Comparison of ENCODE assay signal across 25 cellular contexts in the genomic region with DNA sequence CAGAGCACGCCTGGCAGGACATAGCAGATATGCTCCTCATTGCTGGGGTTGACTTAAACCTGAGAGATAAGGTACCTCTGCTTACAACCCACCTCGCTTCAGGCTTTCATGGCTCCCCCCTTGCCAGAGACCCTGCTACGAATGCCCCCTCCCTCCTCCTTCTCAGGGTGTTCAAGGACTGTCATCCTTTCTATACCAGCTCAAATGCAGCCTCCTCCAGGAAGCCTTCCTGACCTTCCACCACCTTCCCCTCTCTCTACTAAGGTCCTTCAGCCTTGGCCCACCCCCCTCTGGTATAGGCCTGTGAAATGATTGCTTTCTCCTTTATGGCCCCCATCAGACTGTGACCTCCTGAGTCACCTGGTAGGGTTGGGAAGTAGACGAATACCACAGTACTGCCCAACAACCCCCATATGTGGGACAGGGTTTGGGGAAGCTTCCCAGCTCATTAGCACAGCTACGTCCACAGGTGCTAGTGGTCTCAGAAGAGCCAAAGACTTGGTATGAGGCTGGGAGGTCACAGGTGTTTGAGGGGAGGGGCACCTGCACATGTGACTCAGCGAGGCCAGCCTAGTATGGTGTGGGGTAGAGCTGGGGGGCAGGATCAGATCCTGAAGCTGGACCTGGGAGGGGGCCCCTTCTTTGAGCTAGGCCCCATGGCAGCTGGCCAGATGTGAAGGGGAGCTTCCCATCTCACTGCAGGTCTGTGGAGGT.
"Had no signal": no experiment of that assay in that cellular context is flagged by ENCODE, and none has a peak within 500 bp of the region (broad histone marks: within the 10 kb centered on the region; RNA-seq: fewer than 3 reads in every experiment).

No MANE protein-coding gene starts in this region.

- DNase-seq: activated CD4-positive, alpha-beta T cell treated with anti-CD3 and anti-CD28 coated beads, Interleukin-2, amount 50 U/mL, for 1 hour; activated CD4-positive, CD25-positive, alpha-beta regulatory T cell treated with anti-CD3 and anti-CD28 coated beads, Interleukin-2, amount 50 U/mL, for 72 hours; activated CD8-positive, alpha-beta memory T cell treated with anti-CD3 and anti-CD28 coated beads, Interleukin-2, amount 10 ng/mL, durations not matched to agents 7 days and 5 days; activated CD8-positive, alpha-beta T cell treated with anti-CD3 and anti-CD28 coated beads for 36 hours; activated naive CD4-positive, alpha-beta T cell treated with Interleukin-2 at 50 U/mL for 16 hours; activated T-cell treated with anti-CD3 and anti-CD28 coated beads for 4 hours; activated T-cell treated with anti-CD3 and anti-CD28 coated beads, Interleukin-2, amount 50 U/mL, for 72 hours; amygdala; central memory CD4-positive, alpha-beta T cell; dermis blood vessel endothelial cell; effector CD4-positive, alpha-beta T cell; gastrocnemius medialis; glutamatergic neuron; kidney; left colon; natural killer cell; occipital lobe; stimulated activated naive CD4-positive, alpha-beta T cell treated with Interleukin-2 at 50 U/mL for 16 hours; T-helper 2 cell; upper lobe of left lung had no signal

- H3K4me1 ChIP-seq: breast epithelium, gastrocnemius medialis, neural progenitor cell, right atrium auricular region, upper lobe of left lung had no signal

- H3K27ac Mint-ChIP-seq: activated CD8-positive, alpha-beta memory T cell treated with anti-CD3 and anti-CD28 coated beads, Interleukin-2, amount 10 ng/mL, durations not matched to agents 7 days and 5 days; activated CD8-positive, alpha-beta T cell treated with anti-CD3 and anti-CD28 coated beads for 36 hours; activated T-cell treated with anti-CD3 and anti-CD28 coated beads, Interleukin-2, amount 50 U/mL, for 72 hours; memory B cell; natural killer cell; neural progenitor cell had no signal

- H3K9me3 Mint-ChIP-seq: activated CD8-positive, alpha-beta T cell treated with anti-CD3 and anti-CD28 coated beads for 36 hours; activated T-cell treated with anti-CD3 and anti-CD28 coated beads, Interleukin-2, amount 50 U/mL, for 72 hours; memory B cell; natural killer cell; neural progenitor cell had no signal

- H3K27me3 Mint-ChIP-seq: activated CD8-positive, alpha-beta memory T cell treated with anti-CD3 and anti-CD28 coated beads, Interleukin-2, amount 10 ng/mL, durations not matched to agents 7 days and 5 days; activated CD8-positive, alpha-beta T cell treated with anti-CD3 and anti-CD28 coated beads for 36 hours; memory B cell had no signal

- H3K9me3 ChIP-seq: breast epithelium, gastrocnemius medialis, right atrium auricular region, upper lobe of left lung had no signal

- H3K36me3 ChIP-seq: breast epithelium, gastrocnemius medialis, neural progenitor cell, right atrium auricular region had no signal

- H3K4me3 Mint-ChIP-seq: activated CD8-positive, alpha-beta memory T cell treated with anti-CD3 and anti-CD28 coated beads, Interleukin-2, amount 10 ng/mL, durations not matched to agents 7 days and 5 days; activated CD8-positive, alpha-beta T cell treated with anti-CD3 and anti-CD28 coated beads for 36 hours; activated T-cell treated with anti-CD3 and anti-CD28 coated beads, Interleukin-2, amount 50 U/mL, for 72 hours; memory B cell; natural killer cell; neural progenitor cell had no signal

- H3K27me3 ChIP-seq: breast epithelium, gastrocnemius medialis, hepatocyte, neural progenitor cell, right atrium auricular region, upper lobe of left lung had no signal

- H3K4me3 ChIP-seq: breast epithelium, gastrocnemius medialis, hepatocyte, neural progenitor cell, right atrium auricular region, upper lobe of left lung had no signal

- ATAC-seq: activated CD8-positive, alpha-beta memory T cell treated with anti-CD3 and anti-CD28 coated beads, Interleukin-2, amount 10 ng/mL, durations not matched to agents 7 days and 5 days; activated CD8-positive, alpha-beta T cell treated with anti-CD3 and anti-CD28 coated beads for 36 hours; activated T-cell treated with anti-CD3 and anti-CD28 coated beads, Interleukin-2, amount 50 U/mL, for 72 hours; gastrocnemius medialis; left colon; natural killer cell had no signal

- H3K9ac ChIP-seq: neural progenitor cell had no signal

- H3K4me1 Mint-ChIP-seq: activated CD8-positive, alpha-beta memory T cell treated with anti-CD3 and anti-CD28 coated beads, Interleukin-2, amount 10 ng/mL, durations not matched to agents 7 days and 5 days; memory B cell; natural killer cell; neural progenitor cell had no signal

- H3K36me3 Mint-ChIP-seq: activated CD8-positive, alpha-beta memory T cell treated with anti-CD3 and anti-CD28 coated beads, Interleukin-2, amount 10 ng/mL, durations not matched to agents 7 days and 5 days; natural killer cell had no signal
